Comparison of ENCODE assay signal across 10 cellular contexts in genomic region chr16:57808589-57808988, GRCh38. TPM values are rescaled to one million over a fixed set of nuclear protein-coding genes. Genes with fewer than 3 reads are reported as not detected.
A peak's percentile ranks its signal among the peaks of the same experiment; 100 is the strongest.
DNase-seq lines count a peak whose midpoint lies in the region; ATAC-seq, FAIRE-seq and TF ChIP-seq lines count a peak whose summit lies in the region.
"Had no signal": no experiment of that assay in that cellular context is flagged by ENCODE, and none has a peak within 500 bp of the region (broad histone marks: within the 10 kb centered on the region; RNA-seq: fewer than 3 reads in every experiment).

No MANE protein-coding gene starts in this region.

- H3K9me3 Mint-ChIP-seq in CD14-positive monocyte = peaks cover 0 to 2% (median 0%) of the 10 kb centered on the region in 7 donors

- no peak overlapping the region for H3K9ac ChIP-seq in H1 (replicated peaks in 1 of 4; ENCODE audit: extremely low read depth in 1 of 4, low read depth in 3 of 4, low read length in 3 of 4)

- H4K5ac ChIP-seq in H1 (ENCODE audit: insufficient read length, low read depth, low read length) = no peak overlapping the region

- peaks cover 20 to 49% (median 40%) of the 10 kb centered on the region in 3 donors for H3K27me3 Mint-ChIP-seq in CD14-positive monocyte (ENCODE audit: low read depth in 3 of 3)

- H3K27ac Mint-ChIP-seq in CD14-positive monocyte = peak overlapping the region in 5 of 7 donors; percentile 41 to 82 (median 81)

- TF ChIP-seq RAD21 in H1 (IDR thresholded peaks at IDR 0.05 in 1 of 2, conservative IDR thresholded peaks at IDR 0.05 in 1 of 2; ENCODE audit: low read depth in 2 of 2, low read length in 2 of 2) = no peak

- no peak for FAIRE-seq in H1 (lab: Jason Lieb, UNC)

- DNase-seq in CD14-positive monocyte (ENCODE audit: low spot score) (no peak), OCI-LY7 (ENCODE audit: low spot score) (no peak), H1 (ENCODE audit: low read depth in 1 of 2, low spot score in 2 of 2) (no peak), osteoblast (ENCODE audit: insufficient read length, low spot score, missing footprints) (no peak), NCI-H524 treated with DMSO at 0.1 percent for 48 hours (lab: John Stamatoyannopoulos, UW) (no peak), NCI-H2196 (lab: John Stamatoyannopoulos, UW; ENCODE audit: unreplicated experiment) (no peak)

- H2BK15ac ChIP-seq in H1 (ENCODE audit: low read length) = peak overlapping the region; percentile 99

- TF ChIP-seq POLR2A in H1 (IDR thresholded peaks at IDR 0.05; ENCODE audit: control extremely low read depth in 1 of 2, low read depth in 2 of 2, low read length in 2 of 2) = no peak

- H3K27me3 ChIP-seq in H1 (replicated peaks in 1 of 4; ENCODE audit: control insufficient read depth in 3 of 4, extremely low read depth in 1 of 4, insufficient read depth in 3 of 4, low read length in 3 of 4) = no peaks in the 10 kb centered on the region
- no peaks in the 10 kb centered on the region for H3K27me3 ChIP-seq in osteoblast (ENCODE audit: insufficient read depth, low read length)
- H3K27me3 ChIP-seq: gastroesophageal sphincter had no signal

- H3K4ac ChIP-seq in H1 (replicated peaks; ENCODE audit: insufficient read length, low read depth, low read length) = peak overlapping the region; percentile 4

- H3K9me2 ChIP-seq in OCI-LY7 (ENCODE audit: insufficient read depth, low read length) = no peaks in the 10 kb centered on the region

- 6% methylated on average over 1 of the region's 1 CpG; no CpG with 5 or more reads in 1 of the 2 experiments for WGBS in H1 (ENCODE audit: extremely low coverage in 1 of 2, insufficient coverage in 1 of 2, insufficient read length in 1 of 2, insufficient replicate concordance in 2 of 2, low coverage in 1 of 2, low lambda C conversion rate in 2 of 2, missing lambda C conversion rate in 1 of 2), 2 experiments

- H3K4me2 ChIP-seq in OCI-LY7 (ENCODE audit: low read length) = peak overlapping the region; percentile 40
- H3K4me2 ChIP-seq in H1 (ENCODE audit: insufficient read depth in 1 of 2, low read depth in 2 of 2, low read length in 2 of 2) = 0 out of 4 replicates have a peak overlapping the region, but pooled peaks of 1 of the 2 experiments have one; percentile 30
- H3K4me2 ChIP-seq in osteoblast (ENCODE audit: insufficient read depth, low read length) = peak overlapping the region; percentile 66

- H4K91ac ChIP-seq in H1 (replicated peaks; ENCODE audit: insufficient read length, low read length) = peak overlapping the region; percentile 22

- H4K20me1 ChIP-seq in OCI-LY7 (ENCODE audit: insufficient read depth, low read length) (no peaks in the 10 kb centered on the region), H1 (replicated peaks in 1 of 2; ENCODE audit: control insufficient read depth in 1 of 2, insufficient read depth in 2 of 2, low read length in 2 of 2) (no peaks in the 10 kb centered on the region), osteoblast (ENCODE audit: insufficient read depth, low read length) (no peaks in the 10 kb centered on the region)

- no peak overlapping the region for H2BK12ac ChIP-seq in H1 (ENCODE audit: low read depth, low read length)

- no peak overlapping the region for H3K14ac ChIP-seq in H1 (ENCODE audit: insufficient read length)

- no peak overlapping the region for H3K23ac ChIP-seq in H1 (ENCODE audit: insufficient read length)

- TF ChIP-seq CTCF in CD14-positive monocyte (IDR thresholded peaks at IDR 0.05) (no peak), OCI-LY7 (conservative IDR thresholded peaks at IDR 0.05; ENCODE audit: low read length) (no peak), H1 (IDR thresholded peaks at IDR 0.05; ENCODE audit: control extremely low read depth in 1 of 3, insufficient read depth in 1 of 3, low read depth in 1 of 3, low read length in 3 of 3) (no peak), osteoblast (IDR thresholded peaks at IDR 0.05; ENCODE audit: extremely low read depth, low read depth, low read length) (no peak)

- no peaks in the 10 kb centered on the region for H3K36me3 ChIP-seq in OCI-LY7 (ENCODE audit: insufficient read depth, low read length)
- no peaks in the 10 kb centered on the region for H3K36me3 ChIP-seq in H1 (ENCODE audit: control insufficient read depth in 2 of 4, insufficient read depth in 4 of 4, low read length in 3 of 4)
- H3K36me3 ChIP-seq in osteoblast (ENCODE audit: insufficient read depth, low read length) = no peaks in the 10 kb centered on the region
- H3K36me3 ChIP-seq: gastroesophageal sphincter, HAP-1 had no signal

- ATAC-seq in HG02981 (IDR thresholded peaks at IDR 0.05; ENCODE audit: unreplicated experiment) (no peak), GM18909 (IDR thresholded peaks at IDR 0.05; ENCODE audit: poor library complexity, unreplicated experiment) (no peak)

- H3K79me2 ChIP-seq in OCI-LY7 (ENCODE audit: insufficient read depth, low read depth, low read length) (no peaks in the 10 kb centered on the region), H1 (ENCODE audit: control insufficient read depth in 1 of 2, insufficient read depth in 2 of 2, low read length in 2 of 2) (no peaks in the 10 kb centered on the region), osteoblast (ENCODE audit: insufficient read depth, low read length) (no peaks in the 10 kb centered on the region)

- no TSS peak for BruUV-seq in OCI-LY7 (replicated peaks; lab: Mats Ljungman, UMichigan)

- H3K4me3 Mint-ChIP-seq in CD14-positive monocyte = peak overlapping the region; percentile 66 to 71

- peak overlapping the region; percentile 86; the same call in 1 of the 2 replicates for H2AK5ac ChIP-seq in H1 (ENCODE audit: low read depth, low read length)

- no peaks in the 10 kb centered on the region for H3K79me1 ChIP-seq in H1 (ENCODE audit: low read depth, low read length)

- no peak overlapping the region for H2AFZ ChIP-seq in OCI-LY7 (ENCODE audit: low read length)
- no peak overlapping the region for H2AFZ ChIP-seq in H1 (ENCODE audit: low read length)
- H2AFZ ChIP-seq in osteoblast (ENCODE audit: low read length) = peak overlapping the region; percentile 12

- H3K36me3 Mint-ChIP-seq in CD14-positive monocyte = no peaks in the 10 kb centered on the region

- H3K27ac ChIP-seq in OCI-LY7 (ENCODE audit: low read depth, low read length, poor library complexity, severe bottlenecking) (no peak overlapping the region), H1 (ENCODE audit: low read depth, low read length) (no peak overlapping the region), osteoblast (ENCODE audit: low read depth, low read length) (no peak overlapping the region)
- H3K27ac ChIP-seq: gastroesophageal sphincter had no signal

- no peaks in the 10 kb centered on the region for H3K4me1 ChIP-seq in OCI-LY7 (ENCODE audit: insufficient read depth, low read length, poor library complexity, severe bottlenecking)
- peaks cover 2 to 21% (median 11%) of the 10 kb centered on the region in 4 experiments; a peak in 6 of 7 replicates for H3K4me1 ChIP-seq in H1 (replicated peaks in 1 of 4; ENCODE audit: control insufficient read depth in 3 of 4, insufficient read depth in 4 of 4, low read length in 3 of 4)
- peaks cover 26% of the 10 kb centered on the region for H3K4me1 ChIP-seq in osteoblast (ENCODE audit: insufficient read depth, low read length)

- peak overlapping the region; percentile 44; the same call in 1 of the 2 replicates for H2BK5ac ChIP-seq in H1 (ENCODE audit: low read depth, low read length)

- CTCF ChIA-PET in OCI-LY7 (lab: Charles Lee; ENCODE audit: unreplicated experiment) (interaction anchor here (0.6 kb wide), 1 partner anchor 13 kb away, joined by 3 read pairs; no protein-coding TSS in a partner anchor), H1 (lab: Charles Lee; ENCODE audit: partially characterized antibody) (interaction anchor here (0.6 to 3.5 kb wide), 9 partner anchors 9 to 72 kb away, joined by 3 to 13 read pairs (median 4); no protein-coding TSS in a partner anchor)

- H3K9me3 ChIP-seq in OCI-LY7 (ENCODE audit: low read length) (no peaks in the 10 kb centered on the region), H1 (ENCODE audit: insufficient read depth in 2 of 2, low read depth in 1 of 2, low read length in 1 of 2) (no peaks in the 10 kb centered on the region), osteoblast (ENCODE audit: low read depth, low read length) (no peaks in the 10 kb centered on the region)
- H3K9me3 ChIP-seq: gastroesophageal sphincter, HAP-1 had no signal

- H3K23me2 ChIP-seq in H1 (ENCODE audit: low read depth, low read length) = no peaks in the 10 kb centered on the region

- no peak overlapping the region for H4K8ac ChIP-seq in H1 (ENCODE audit: extremely low read depth, insufficient read depth, low read length)

- no peak for TF ChIP-seq EP300 in H1 (IDR thresholded peaks at IDR 0.05; ENCODE audit: borderline replicate concordance in 1 of 2, low read depth in 2 of 2, low read length in 2 of 2)

- no peak overlapping the region; the same call in 1 of the 2 replicates for H2BK20ac ChIP-seq in H1 (ENCODE audit: low read length)

- H2BK120ac ChIP-seq in H1 (replicated peaks; ENCODE audit: low read depth, low read length) = no peak overlapping the region

- POLR2A ChIA-PET in OCI-LY7 (lab: Charles Lee) (interaction anchor here (0.6 kb wide), 2 partner anchors 121 to 338 kb away, joined by 3 to 6 read pairs; no protein-coding TSS in a partner anchor), H1 (lab: Charles Lee; ENCODE audit: partially characterized antibody) (interaction anchor here (1.1 kb wide), 1 partner anchor 11 kb away, joined by 3 read pairs; no protein-coding TSS in a partner anchor)

- no peak overlapping the region for H3K56ac ChIP-seq in H1 (replicated peaks; ENCODE audit: insufficient read length, low read depth, low read length)

- no peak overlapping the region for H3K4me3 ChIP-seq in OCI-LY7 (ENCODE audit: low read depth, low read length, poor library complexity, severe bottlenecking)
- H3K4me3 ChIP-seq in H1 (ENCODE audit: extremely low read depth in 1 of 4, insufficient read depth in 2 of 4, low read depth in 3 of 4, low read length in 4 of 4) = no peak overlapping the region; a peak in 1 of 8 replicates
- peak overlapping the region; percentile 25 for H3K4me3 ChIP-seq in osteoblast (ENCODE audit: insufficient read depth, low read length)
- H3K4me3 ChIP-seq: HAP-1 had no signal

- H3K18ac ChIP-seq in H1 (ENCODE audit: extremely low read depth, low read length) = no peak overlapping the region

- peaks cover 32% of the 10 kb centered on the region for H3K4me1 Mint-ChIP-seq in CD14-positive monocyte

- intact Hi-C loops in CD14-positive monocyte (cut with micrococcal nuclease) = loop anchor here in 1 of 2 donors (10.0 kb wide), 1 partner anchor 196 kb away; the partner anchor contains the start of genes USB1 and ZNF319
- intact Hi-C loops in OCI-LY7 (cut with micrococcal nuclease; ENCODE audit: unreplicated experiment) = no loop called here

RNA-seq across cellular contexts. Expression of gene KIFC3, which starts 6.3 kb away (rescaled TPM):
- polyA plus RNA-seq in CD14-positive monocyte = under 1 TPM in 1 of 2 donors, not detected in 1; 0.24 TPM
- total RNA-seq in OCI-LY7 (2014; rRNA removed; shearing (Covaris generic)) = not detected in 2 replicates
- total RNA-seq in OCI-LY7 (2022) = 0.61 TPM in 1 of 2 replicates, not detected in the other
- total RNA-seq in H1 (2021; fragmentation: NEBNext Ultra II Directional; extraction: Animal tissue kit (Norgen Biotek cat#: 25700)) = 5.3 and 7.1 TPM in 2 replicates
- 2.1 and 3.8 TPM in 2 replicates for polyA plus RNA-seq in H1 (2011; rRNA removed)
- 4.4 TPM for polyA plus RNA-seq in H1 (2011; cell fraction: cytosol; rRNA removed)
- 11.5 TPM for polyA plus RNA-seq in H1 (2011; cell fraction: nucleus; rRNA removed)
- 2.1 to 3.7 TPM (median 2.8 TPM) in 4 replicates for polyA plus RNA-seq in H1 (2012, experiment 1 of 2)
- polyA plus RNA-seq in H1 (2012, experiment 2 of 2) = 1.6 TPM
- polyA plus RNA-seq in H1 (2013, experiment 1 of 2) = 4.3 TPM
- polyA plus RNA-seq in H1 (2013, experiment 2 of 2) = 4.4 TPM
- polyA minus RNA-seq in H1 (2011; rRNA and poly(A)+ RNA removed) = 3.3 and 3.9 TPM in 2 replicates
- 4.9 TPM for polyA minus RNA-seq in H1 (2011; cell fraction: cytosol; rRNA and poly(A)+ RNA removed)
- 7.5 TPM for polyA minus RNA-seq in H1 (2011; cell fraction: nucleus; rRNA and poly(A)+ RNA removed)
- 40.5 and 41.0 TPM in 2 replicates for total RNA-seq in osteoblast
